Comparison of ENCODE assay signal across 8 cellular contexts in the genomic region with DNA sequence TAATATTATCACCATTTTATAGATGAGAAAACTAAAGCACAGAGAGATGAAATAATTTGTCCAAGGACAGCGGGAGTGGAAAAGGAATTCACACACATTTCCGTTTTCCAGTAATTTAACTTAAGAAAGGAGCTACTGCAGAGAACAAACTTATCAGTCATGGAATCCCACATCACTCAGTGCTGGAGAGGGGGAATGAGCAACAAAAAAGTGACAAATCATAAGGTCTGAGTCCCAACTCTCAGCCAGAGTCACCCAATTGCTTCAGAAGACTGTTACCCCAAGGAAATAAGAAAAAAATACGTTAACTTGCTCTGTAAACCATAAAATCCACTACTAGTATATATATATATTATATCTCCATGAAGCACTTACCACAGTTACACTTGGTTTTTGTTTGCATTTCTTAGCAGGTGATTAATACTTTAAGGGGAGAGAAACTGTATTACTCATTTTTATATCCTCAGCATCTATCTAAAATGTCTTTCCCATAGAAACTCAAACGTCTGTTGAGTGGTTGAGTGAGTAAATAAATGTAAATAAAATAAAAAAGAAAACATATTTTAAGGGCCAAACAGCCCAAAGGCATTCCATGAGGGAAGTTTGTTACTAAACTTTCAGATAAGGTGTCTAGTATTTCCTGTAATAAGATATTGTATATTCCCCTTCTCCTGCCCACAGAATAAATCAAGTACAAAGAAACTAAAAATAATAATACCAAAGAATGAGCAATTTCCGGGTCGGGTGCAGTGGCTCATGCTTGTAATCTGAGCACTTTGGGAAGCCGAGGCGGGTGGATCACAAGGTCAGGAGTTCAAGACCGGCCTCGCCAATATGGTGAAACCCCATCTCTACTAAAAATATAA.
DNase-seq lines count a peak whose midpoint lies in the region; TF ChIP-seq lines count a peak whose summit lies in the region.

No MANE protein-coding gene starts in this region.

- peaks cover 56% of the 10 kb centered on the region for H3K36me3 Mint-ChIP-seq in activated naive CD4-positive, alpha-beta T cell treated with anti-CD3 and anti-CD28 coated beads, Interleukin-2, amount 10 ng/mL, durations not matched to agents 7 days and 5 days
- peaks cover 16% of the 10 kb centered on the region for H3K36me3 Mint-ChIP-seq in mesothelial cell of epicardium

- TF ChIP-seq CTCF in AG04450 (IDR thresholded peaks at IDR 0.05; ENCODE audit: low read depth, low read length) (no peak), mesothelial cell of epicardium (IDR thresholded peaks at IDR 0.05; ENCODE audit: unreplicated experiment) (no peak)

- peaks cover 87% of the 10 kb centered on the region for H3K4me1 Mint-ChIP-seq in activated naive CD4-positive, alpha-beta T cell treated with anti-CD3 and anti-CD28 coated beads, Interleukin-2, amount 10 ng/mL, durations not matched to agents 7 days and 5 days
- H3K4me1 Mint-ChIP-seq in mesothelial cell of epicardium, result peaks cover 69% of the 10 kb centered on the region

- H3K27me3 ChIP-seq in AG04450 (ENCODE audit: control insufficient read depth, insufficient read depth, low read length), result no peaks in the 10 kb centered on the region
- H3K27me3 ChIP-seq in Karpas-422 (ENCODE audit: low read length), result no peaks in the 10 kb centered on the region

- H3K27ac ChIP-seq in AG04450 (ENCODE audit: low read depth, low read length), result peak overlapping the region; percentile 90
- H3K27ac ChIP-seq in Karpas-422 (ENCODE audit: low read length), result peak overlapping the region; percentile 71

- DNase-seq in AG04450 (ENCODE audit: low read depth, low spot score), result peak; percentile 82
- DNase-seq in Karpas-422, result no peak
- DNase-seq in activated naive CD4-positive, alpha-beta T cell treated with anti-CD3 and anti-CD28 coated beads, Interleukin-2, amount 10 ng/mL, durations not matched to agents 7 days and 5 days, result no peak
- DNase-seq in mesothelial cell of epicardium (ENCODE audit: low spot score in 2 of 2, unreplicated experiment in 2 of 2), result no peak
- no peak for DNase-seq in NCI-H187 treated with DMSO at 0.1 percent for 48 hours (lab: John Stamatoyannopoulos, UW)
- no peak for DNase-seq in 8988T
- DNase-seq in DMS114 treated with DMSO at 0.1 percent for 48 hours (lab: John Stamatoyannopoulos, UW; ENCODE audit: unreplicated experiment), result no peak
- DNase-seq in NCI-H1417 treated with DMSO at 0.1 percent for 48 hours (lab: John Stamatoyannopoulos, UW), result no peak

- H3K9me3 Mint-ChIP-seq in activated naive CD4-positive, alpha-beta T cell treated with anti-CD3 and anti-CD28 coated beads, Interleukin-2, amount 10 ng/mL, durations not matched to agents 7 days and 5 days, result no peaks in the 10 kb centered on the region
- peaks cover 4% of the 10 kb centered on the region for H3K9me3 Mint-ChIP-seq in mesothelial cell of epicardium

- POLR2A ChIA-PET in AG04450 (lab: Yijun Ruan, JAX), result interaction anchor here (0.7 kb wide), 1 partner anchor 427 kb away, joined by 4 read pairs; no protein-coding TSS in a partner anchor

- peaks cover 96% of the 10 kb centered on the region for H3K4me1 ChIP-seq in Karpas-422 (ENCODE audit: low read length)

- H3K27me3 Mint-ChIP-seq in activated naive CD4-positive, alpha-beta T cell treated with anti-CD3 and anti-CD28 coated beads, Interleukin-2, amount 10 ng/mL, durations not matched to agents 7 days and 5 days, result no peaks in the 10 kb centered on the region
- no peaks in the 10 kb centered on the region for H3K27me3 Mint-ChIP-seq in mesothelial cell of epicardium (ENCODE audit: low read depth)

- H2AFZ ChIP-seq in Karpas-422 (ENCODE audit: low read length), result no peak overlapping the region

- no peaks in the 10 kb centered on the region for H3K9me3 ChIP-seq in AG04450 (ENCODE audit: control insufficient read depth, insufficient read depth, low read length)
- H3K9me3 ChIP-seq in Karpas-422 (ENCODE audit: low read length), result no peaks in the 10 kb centered on the region

- H3K4me2 ChIP-seq in Karpas-422 (ENCODE audit: low read depth, low read length, poor library complexity, severe bottlenecking), result no peak overlapping the region

- H3K4me3 ChIP-seq in AG04450 (ENCODE audit: low read depth, low read length) (no peak overlapping the region), Karpas-422 (ENCODE audit: low read length) (no peak overlapping the region)

- H4K20me1 ChIP-seq in Karpas-422 (ENCODE audit: insufficient read depth, low read depth, low read length), result peaks cover 65% of the 10 kb centered on the region

- H3K9me2 ChIP-seq in Karpas-422 (replicated peaks; ENCODE audit: insufficient read depth, low read length), result no peaks in the 10 kb centered on the region

- H3K36me3 ChIP-seq in Karpas-422 (ENCODE audit: insufficient read depth, low read length), result peaks cover 83% of the 10 kb centered on the region

- CTCF ChIA-PET in AG04450 (lab: Charles Lee), result interaction anchor here (2.5 kb wide), 1 partner anchor 15 kb away, joined by 9 read pairs; no protein-coding TSS in a partner anchor
- CTCF ChIA-PET in activated naive CD4-positive, alpha-beta T cell treated with anti-CD3 and anti-CD28 coated beads, Interleukin-2, amount 10 ng/mL, durations not matched to agents 7 days and 5 days (lab: Charles Lee), result interaction anchor here (0.7 to 1.6 kb wide), 2 partner anchors 14 to 894 kb away, joined by 3 read pairs; no protein-coding TSS in a partner anchor

- H3K4me3 Mint-ChIP-seq in activated naive CD4-positive, alpha-beta T cell treated with anti-CD3 and anti-CD28 coated beads, Interleukin-2, amount 10 ng/mL, durations not matched to agents 7 days and 5 days, result peak overlapping the region; percentile 70
- H3K4me3 Mint-ChIP-seq in mesothelial cell of epicardium, result no peak overlapping the region

- H3K79me2 ChIP-seq in Karpas-422 (ENCODE audit: low read length), result peaks cover 100% of the 10 kb centered on the region

- no peak overlapping the region for H3K9ac ChIP-seq in Karpas-422 (ENCODE audit: low read length)

- H3K27ac Mint-ChIP-seq in activated naive CD4-positive, alpha-beta T cell treated with anti-CD3 and anti-CD28 coated beads, Interleukin-2, amount 10 ng/mL, durations not matched to agents 7 days and 5 days, result peak overlapping the region; percentile 93
- peak overlapping the region; percentile 90 for H3K27ac Mint-ChIP-seq in mesothelial cell of epicardium
